15 cellular contexts compared by ENCODE assay signal in genomic region chr6:75436869-75437268, GRCh38. TPM values are rescaled to one million over a fixed set of nuclear protein-coding genes. Genes with fewer than 3 reads are reported as not detected.
A peak's percentile ranks its signal among the peaks of the same experiment; 100 is the strongest.
DNase-seq lines count a peak whose midpoint lies in the region; ATAC-seq and TF ChIP-seq lines count a peak whose summit lies in the region.
"Had no signal": no experiment of that assay in that cellular context is flagged by ENCODE, and none has a peak within 500 bp of the region (broad histone marks: within the 10 kb centered on the region; RNA-seq: fewer than 3 reads in every experiment).

No MANE protein-coding gene starts in this region.

- POLR2A ChIA-PET in CD8-positive, alpha-beta T cell (lab: Charles Lee): no interaction called here

- no peaks in the 10 kb centered on the region for H3K27me3 ChIP-seq in ACC112 (ENCODE audit: insufficient read depth, low read length)
- H3K27me3 ChIP-seq in CD8-positive, alpha-beta T cell (ENCODE audit: insufficient read depth, low read length): no peaks in the 10 kb centered on the region
- H3K27me3 ChIP-seq: neutrophil had no signal

- H3K4me3 Mint-ChIP-seq in CD8-positive, alpha-beta T cell: no peak overlapping the region
- H3K4me3 Mint-ChIP-seq: stimulated activated naive CD8-positive, alpha-beta T cell treated with anti-CD3 and anti-CD28 coated beads, Interleukin-15, Interleukin-2, amounts not matched to agents 100 ng/mL and 50 ng/mL, for 24 hours had no signal

- H3K27ac ChIP-seq in ACC112 (ENCODE audit: low read depth, low read length): peak overlapping the region; percentile 37
- no peak overlapping the region for H3K27ac ChIP-seq in CD8-positive, alpha-beta T cell (ENCODE audit: low read depth, low read length)
- H3K27ac ChIP-seq: neutrophil, SK-N-MC had no signal

- no peaks in the 10 kb centered on the region for H3K36me3 ChIP-seq in ACC112 (ENCODE audit: insufficient read depth, low read length)
- no peaks in the 10 kb centered on the region for H3K36me3 ChIP-seq in CD8-positive, alpha-beta T cell (ENCODE audit: insufficient read depth, low read length)
- H3K36me3 ChIP-seq: neutrophil had no signal

- intact Hi-C loops in left colon (cut with DNase I, micrococcal nuclease): no loop called here
- intact Hi-C loops in sciatic nerve (cut with DNase I): no loop called here
- intact Hi-C loops in CD8-positive, alpha-beta T cell (cut with DNase I, micrococcal nuclease): no loop called here

- no peak for ATAC-seq in left colon
- ATAC-seq in sciatic nerve: peak; percentile 92
- no peak for ATAC-seq in HG02840 (IDR thresholded peaks at IDR 0.05; ENCODE audit: low FRiP score, unreplicated experiment)
- ATAC-seq in CD8-positive, alpha-beta T cell: no peak

- H3K4me1 ChIP-seq in ACC112 (ENCODE audit: control insufficient read depth, insufficient read depth, low read length, unreplicated experiment): peaks cover 16% of the 10 kb centered on the region
- no peaks in the 10 kb centered on the region for H3K4me1 ChIP-seq in CD8-positive, alpha-beta T cell (ENCODE audit: insufficient read depth, low read length)

- CTCF ChIA-PET in CD8-positive, alpha-beta T cell (lab: Charles Lee): no interaction called here

- no peak overlapping the region for H3K27ac Mint-ChIP-seq in CD8-positive, alpha-beta T cell
- H3K27ac Mint-ChIP-seq: stimulated activated naive CD8-positive, alpha-beta T cell treated with anti-CD3 and anti-CD28 coated beads, Interleukin-15, Interleukin-2, amounts not matched to agents 100 ng/mL and 50 ng/mL, for 24 hours had no signal

- no peaks in the 10 kb centered on the region for H3K36me3 Mint-ChIP-seq in CD8-positive, alpha-beta T cell

- no peak overlapping the region for H3K4me3 ChIP-seq in ACC112 (ENCODE audit: low read depth, low read length)
- no peak overlapping the region for H3K4me3 ChIP-seq in CD8-positive, alpha-beta T cell (ENCODE audit: low read depth, low read length)
- H3K4me3 ChIP-seq: SK-N-MC had no signal

- TF ChIP-seq CTCF in CD8-positive, alpha-beta T cell (IDR thresholded peaks at IDR 0.05): no peak

- H3K4me1 Mint-ChIP-seq in CD8-positive, alpha-beta T cell (ENCODE audit: low read depth): no peaks in the 10 kb centered on the region

- no peaks in the 10 kb centered on the region for H3K79me2 ChIP-seq in ACC112 (ENCODE audit: control insufficient read depth, insufficient read depth, low read length, unreplicated experiment)

- peak overlapping the region; percentile 24 for H2AFZ ChIP-seq in ACC112 (ENCODE audit: low read length, unreplicated experiment)

- peaks cover 15% of the 10 kb centered on the region for H3K27me3 Mint-ChIP-seq in CD8-positive, alpha-beta T cell (ENCODE audit: low read depth)
- H3K27me3 Mint-ChIP-seq: stimulated activated naive CD8-positive, alpha-beta T cell treated with anti-CD3 and anti-CD28 coated beads, Interleukin-15, Interleukin-2, amounts not matched to agents 100 ng/mL and 50 ng/mL, for 24 hours had no signal

- DNase-seq in cerebellum (ENCODE audit: low spot score) (peak; percentile 51), left colon (peak; percentile 4 to 47), sciatic nerve (ENCODE audit: low spot score) (peak; percentile 64), NCI-H1048 (lab: John Stamatoyannopoulos, UW) (no peak), COR-L47 (lab: John Stamatoyannopoulos, UW) (no peak)
- DNase-seq in CD8-positive, alpha-beta T cell: no peak
- DNase-seq: activated effector memory CD4-positive, alpha-beta T cell treated with Interleukin-2 at 50 U/mL for 16 hours; OCI-M1 had no signal

- H3K9me3 Mint-ChIP-seq in CD8-positive, alpha-beta T cell: no peaks in the 10 kb centered on the region
- H3K9me3 Mint-ChIP-seq: stimulated activated naive CD8-positive, alpha-beta T cell treated with anti-CD3 and anti-CD28 coated beads, Interleukin-15, Interleukin-2, amounts not matched to agents 100 ng/mL and 50 ng/mL, for 24 hours had no signal

- no peaks in the 10 kb centered on the region for H3K9me3 ChIP-seq in CD8-positive, alpha-beta T cell (ENCODE audit: low read length)
- H3K9me3 ChIP-seq: neutrophil had no signal

RNA-seq across cellular contexts. Expression of gene FILIP1, which starts 56.7 kb away (rescaled TPM):
- total RNA-seq in cerebellum: 1.5 TPM
- 1 to 10 TPM in 1 of 2 donors, under 1 TPM in 1; 0.98 to 6.5 TPM for total RNA-seq in left colon
- total RNA-seq in sciatic nerve: 40.2 TPM
- total RNA-seq in CD8-positive, alpha-beta T cell: under 1 TPM in 1 of 2 experiments, not detected in 1; 0.06 TPM
- total RNA-seq: activated CD8-positive, alpha-beta memory T cell treated with anti-CD3 and anti-CD28 coated beads for 36 hours; NCI-H460 had no signal

Comparison
In these comparisons a context has a peak if more than half of its experiments do, and no peak if none do; other contexts are left out.
1. DNase-seq: peak in cerebellum (single experiment), left colon (2 of 2) and sciatic nerve (single experiment); none in NCI-H1048 (single experiment), COR-L47 (single experiment) and CD8-positive, alpha-beta T cell (0 of 7).